9 cellular contexts compared by ENCODE assay signal in the genomic region with DNA sequence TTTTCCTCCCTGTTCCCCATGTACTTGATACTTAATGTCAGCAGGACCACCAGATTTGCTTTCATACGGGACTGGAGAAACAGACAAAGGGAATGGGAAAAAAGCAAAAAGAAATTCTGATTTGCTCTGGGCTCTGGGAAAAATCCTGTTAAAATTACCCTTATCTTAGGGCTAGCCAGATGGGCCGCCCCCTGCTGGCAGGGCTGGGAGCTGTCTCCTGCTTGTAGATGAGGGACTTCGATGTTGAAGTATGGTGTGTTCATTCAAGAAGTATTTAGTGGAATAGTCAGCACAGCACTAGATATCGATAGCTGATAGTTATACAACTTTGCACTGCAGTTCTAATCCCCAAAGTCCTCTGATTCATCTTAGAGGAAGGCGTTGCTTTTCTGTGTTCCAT. TPM values are rescaled to one million over a fixed set of nuclear protein-coding genes. Genes with fewer than 3 reads are reported as not detected.
DNase-seq lines count a peak whose midpoint lies in the region; ATAC-seq and TF ChIP-seq lines count a peak whose summit lies in the region.
"Had no signal": no experiment of that assay in that cellular context is flagged by ENCODE, and none has a peak within 500 bp of the region (broad histone marks: within the 10 kb centered on the region; RNA-seq: fewer than 3 reads in every experiment).

No MANE protein-coding gene starts in this region.

- in situ Hi-C loops in Panc1 (cut with HindIII; ENCODE audit: low pct_unique_long_range_greater_than_20kb, low sequenced_read_pairs) = no loop called here

- no peaks in the 10 kb centered on the region for H3K27me3 ChIP-seq in Panc1 (ENCODE audit: control insufficient read depth, insufficient read depth, low read length)
- no peaks in the 10 kb centered on the region for H3K27me3 ChIP-seq in left ventricle myocardium inferior (ENCODE audit: low read depth)

- peak; percentile 67 for ATAC-seq in Panc1
- no peak for ATAC-seq in HG02970 (IDR thresholded peaks at IDR 0.05; ENCODE audit: low FRiP score, unreplicated experiment)

- TF ChIP-seq CTCF in Panc1 (IDR thresholded peaks at IDR 0.05) (peak; percentile 88), left ventricle myocardium inferior (IDR thresholded peaks at IDR 0.05; ENCODE audit: borderline replicate concordance) (peak; percentile 74)

- BruUV-seq in Panc1 (replicated peaks; lab: Mats Ljungman, UMichigan) = no TSS peak

- POLR2A ChIA-PET in Panc1 (lab: Charles Lee) = interaction anchor here (0.6 kb wide), 1 partner anchor 20 kb away, joined by 12 read pairs; no protein-coding TSS in a partner anchor

- no peaks in the 10 kb centered on the region for H3K9me3 ChIP-seq in Panc1 (ENCODE audit: control insufficient read depth, insufficient read depth, low read depth, low read length)
- H3K9me3 ChIP-seq in left ventricle myocardium inferior (replicated peaks) = no peaks in the 10 kb centered on the region

- CTCF ChIA-PET in Panc1 (lab: Charles Lee) = interaction anchor here (0.5 to 1.3 kb wide), 5 partner anchors 15 to 106 kb away, joined by 3 to 5 read pairs (median 4); no protein-coding TSS in a partner anchor

- intact Hi-C loops in Panc1 (cut with micrococcal nuclease; ENCODE audit: unreplicated experiment) (loop anchor here (10.0 kb wide), 1 partner anchor 103 kb away; no protein-coding TSS in a partner anchor), left ventricle myocardium inferior (cut with micrococcal nuclease) (loop anchor here (10.0 kb wide), 1 partner anchor 103 kb away; no protein-coding TSS in a partner anchor)

- H3K27ac ChIP-seq in Panc1 (ENCODE audit: low read length) (no peak overlapping the region), left ventricle myocardium inferior (replicated peaks) (no peak overlapping the region)
- H3K27ac ChIP-seq: BLaER1 treated with 17β-estradiol and CSF1 and Interleukin-3, amounts not matched to agents 10 nM and 100 nM had no signal

- H3K4me1 ChIP-seq in Panc1 (ENCODE audit: control insufficient read depth, insufficient read depth, low read length) = no peaks in the 10 kb centered on the region
- peaks cover 4% of the 10 kb centered on the region for H3K4me1 ChIP-seq in left ventricle myocardium inferior

- no peak overlapping the region for H3K4me3 ChIP-seq in Panc1 (ENCODE audit: low read depth in 2 of 2, low read length in 2 of 2)
- no peak overlapping the region for H3K4me3 ChIP-seq in left ventricle myocardium inferior
- H3K4me3 ChIP-seq: BLaER1 treated with 17β-estradiol and CSF1 and Interleukin-3, amounts not matched to agents 10 nM and 100 nM had no signal

- DNase-seq in NCI-H1417 (lab: John Stamatoyannopoulos, UW) = peak in 2 of 3 experiments; percentile 18 to 23
- no peak for DNase-seq in NCI-H1417 treated with DMSO at 0.1 percent for 48 hours (lab: John Stamatoyannopoulos, UW)
- peak; percentile 13 for DNase-seq in Panc1 (ENCODE audit: low read depth, low spot score)
- DNase-seq in activated gamma-delta T cell treated with Interleukin-2 at 50 U/mL for 16 hours = peak; percentile 52
- peak; percentile 35 for DNase-seq in left ventricle myocardium inferior
- peak; percentile 12 to 17 for DNase-seq in stimulated activated CD4-positive, alpha-beta T cell treated with anti-CD3 and anti-CD28 coated beads, Interleukin-1b, Interleukin-23, amount 100 ng/mL, for 1 hour (ENCODE audit: low read depth in 2 of 2)
- DNase-seq in NCI-H1694 (lab: John Stamatoyannopoulos, UW) = no peak

- H3K36me3 ChIP-seq in Panc1 (ENCODE audit: control insufficient read depth, insufficient read depth, low read length) (peaks cover 36% of the 10 kb centered on the region), left ventricle myocardium inferior (peaks cover 53% of the 10 kb centered on the region)

RNA-seq across cellular contexts. Expression of a gene that starts 45.8 kb away (rescaled TPM):
- total RNA-seq in Panc1 (2021; ENCODE audit: unreplicated experiment) (67.4 TPM), left ventricle myocardium inferior (8.2 TPM)
- 60.7 TPM for polyA plus RNA-seq in Panc1 (2012; ENCODE audit: insufficient read length)

Comparison
In these comparisons a context has a peak if more than half of its experiments do, and no peak if none do; other contexts are left out.
1. DNase-seq: peak in NCI-H1417 (2 of 3), Panc1 (single experiment), activated gamma-delta T cell treated with Interleukin-2 at 50 U/mL for 16 hours (single experiment), left ventricle myocardium inferior (single experiment) and stimulated activated CD4-positive, alpha-beta T cell treated with anti-CD3 and anti-CD28 coated beads, Interleukin-1b, Interleukin-23, amount 100 ng/mL, for 1 hour (2 of 2); none in NCI-H1417 treated with DMSO at 0.1 percent for 48 hours (single experiment) and NCI-H1694 (single experiment).